ENCODE assay signal across 21 cellular contexts in the genomic region with DNA sequence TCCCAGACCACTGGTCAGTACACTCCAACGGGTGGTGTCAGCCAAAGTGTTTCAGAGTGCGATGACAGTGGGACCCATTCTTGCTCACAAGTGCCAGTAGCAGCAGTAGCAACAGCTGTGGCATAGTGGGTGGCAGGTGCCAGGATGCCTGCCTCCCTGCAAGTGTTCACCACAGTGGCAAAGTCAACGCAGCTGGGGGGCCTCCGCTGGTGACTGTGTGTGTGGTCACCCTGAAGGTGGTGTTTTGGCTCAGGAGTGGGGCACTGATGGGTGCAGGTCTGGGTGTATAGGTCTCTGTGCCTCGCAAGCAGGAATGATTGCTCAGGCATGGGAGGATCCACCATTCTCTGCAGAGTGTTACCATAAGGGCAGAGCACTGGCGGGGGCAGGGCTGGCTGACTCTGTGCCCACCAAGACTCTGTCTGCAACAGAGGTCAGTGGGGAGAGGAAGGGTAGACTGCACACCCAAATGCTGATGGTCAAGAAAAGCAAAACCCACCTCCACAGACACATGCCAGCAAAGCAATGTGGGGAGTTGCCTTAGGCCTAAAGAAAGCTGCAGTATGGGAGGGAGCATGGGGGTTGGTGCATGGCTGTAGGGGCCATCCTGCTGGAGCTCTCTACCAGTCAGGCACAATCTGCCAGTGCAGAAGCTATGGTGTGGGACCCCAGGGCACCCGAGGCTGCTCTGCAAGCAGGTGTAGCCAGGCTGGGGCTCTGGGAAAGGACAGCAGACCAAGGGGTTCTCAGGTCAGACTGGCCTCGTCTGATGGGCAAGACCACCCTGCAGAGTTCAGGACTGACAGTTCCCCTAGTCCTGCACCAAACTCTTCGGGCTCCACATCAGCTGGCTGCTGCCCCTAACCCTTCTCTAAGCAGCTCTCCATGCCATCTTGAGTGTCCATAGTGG.
A peak's percentile ranks its signal among the peaks of the same experiment; 100 is the strongest.
DNase-seq lines count a peak whose midpoint lies in the region; ATAC-seq, FAIRE-seq and TF ChIP-seq lines count a peak whose summit lies in the region.
"Had no signal": no experiment of that assay in that cellular context is flagged by ENCODE, and none has a peak within 500 bp of the region (broad histone marks: within the 10 kb centered on the region; RNA-seq: fewer than 3 reads in every experiment).

No MANE protein-coding gene starts in this region.

- H3K4me3 Mint-ChIP-seq in CD14-positive monocyte, result no peak overlapping the region
- H3K4me3 Mint-ChIP-seq in activated CD4-positive, alpha-beta memory T cell treated with anti-CD3 and anti-CD28 coated beads for 36 hours, result no peak overlapping the region
- H3K4me3 Mint-ChIP-seq: CD4-positive, alpha-beta T cell; GM23338 had no signal

- H3K36me3 Mint-ChIP-seq in CD14-positive monocyte, result no peaks in the 10 kb centered on the region
- H3K36me3 Mint-ChIP-seq in activated CD4-positive, alpha-beta memory T cell treated with anti-CD3 and anti-CD28 coated beads for 36 hours, result peaks cover 3% of the 10 kb centered on the region

- peaks cover 3 to 18% (median 16%) of the 10 kb centered on the region in 7 donors for H3K9me3 Mint-ChIP-seq in CD14-positive monocyte
- H3K9me3 Mint-ChIP-seq in activated CD4-positive, alpha-beta memory T cell treated with anti-CD3 and anti-CD28 coated beads for 36 hours, result peaks cover 31% of the 10 kb centered on the region

- intact Hi-C loops in CD14-positive monocyte (cut with micrococcal nuclease), result no loop called here
- intact Hi-C loops in sciatic nerve (cut with DNase I), result no loop called here
- intact Hi-C loops in upper lobe of right lung (cut with DNase I), result no loop called here
- intact Hi-C loops in activated CD4-positive, alpha-beta memory T cell treated with anti-CD3 and anti-CD28 coated beads for 36 hours (cut with micrococcal nuclease), result no loop called here

- CTCF ChIA-PET in activated CD4-positive, alpha-beta memory T cell treated with anti-CD3 and anti-CD28 coated beads for 36 hours (lab: Charles Lee), result no interaction called here

- H3K27me3 Mint-ChIP-seq in CD14-positive monocyte (ENCODE audit: low read depth in 3 of 3), result peaks cover 0 to 2% (median 0%) of the 10 kb centered on the region in 3 donors
- H3K27me3 Mint-ChIP-seq in activated CD4-positive, alpha-beta memory T cell treated with anti-CD3 and anti-CD28 coated beads for 36 hours, result peaks cover 1% of the 10 kb centered on the region
- H3K27me3 Mint-ChIP-seq: CD4-positive, alpha-beta T cell had no signal

- DNase-seq in CD14-positive monocyte (ENCODE audit: low spot score), result peak; percentile 45
- no peak for DNase-seq in bronchial epithelial cell (ENCODE audit: low read depth)
- DNase-seq in sciatic nerve (ENCODE audit: low spot score), result no peak
- no peak for DNase-seq in upper lobe of right lung
- no peak for DNase-seq in activated CD4-positive, alpha-beta memory T cell treated with anti-CD3 and anti-CD28 coated beads for 36 hours
- DNase-seq in LoVo (ENCODE audit: low spot score), result no peak
- no peak for DNase-seq in D721Med (ENCODE audit: insufficient read length, low spot score)
- DNase-seq: BE2C; C1 segment of cervical spinal cord; Caco-2; CD4-positive, alpha-beta T cell; DMS153; DMS79; GDM1; HCEC 1CT; IMR-90 had no signal

- H3K27ac ChIP-seq in upper lobe of right lung, result no peak overlapping the region

- no peak overlapping the region for H3K27ac Mint-ChIP-seq in CD14-positive monocyte
- no peak overlapping the region for H3K27ac Mint-ChIP-seq in activated CD4-positive, alpha-beta memory T cell treated with anti-CD3 and anti-CD28 coated beads for 36 hours
- H3K27ac Mint-ChIP-seq: CD4-positive, alpha-beta T cell; GM23338 had no signal

- no peaks in the 10 kb centered on the region for H3K4me1 ChIP-seq in upper lobe of right lung
- H3K4me1 ChIP-seq: BE2C, Caco-2 had no signal

- POLR2A ChIA-PET in activated CD4-positive, alpha-beta memory T cell treated with anti-CD3 and anti-CD28 coated beads for 36 hours (lab: Charles Lee), result no interaction called here

- H3K27me3 ChIP-seq in bronchial epithelial cell (ENCODE audit: control insufficient read depth, insufficient read depth, low read length) (no peaks in the 10 kb centered on the region), upper lobe of right lung (no peaks in the 10 kb centered on the region)
- H3K27me3 ChIP-seq: BE2C had no signal

- no peaks in the 10 kb centered on the region for H3K36me3 ChIP-seq in bronchial epithelial cell (ENCODE audit: control insufficient read depth, insufficient read depth, low read length)
- H3K36me3 ChIP-seq in upper lobe of right lung, result no peaks in the 10 kb centered on the region
- H3K36me3 ChIP-seq: BE2C had no signal

- TF ChIP-seq CTCF in CD14-positive monocyte (IDR thresholded peaks at IDR 0.05) (no peak), bronchial epithelial cell (IDR thresholded peaks at IDR 0.05; ENCODE audit: insufficient read depth, low read length, severe bottlenecking) (no peak), upper lobe of right lung (IDR thresholded peaks at IDR 0.05) (no peak), D721Med (IDR thresholded peaks at IDR 0.05; ENCODE audit: insufficient read depth, missing control alignments) (no peak)

- H3K9me3 ChIP-seq in upper lobe of right lung, result no peaks in the 10 kb centered on the region
- H3K9me3 ChIP-seq: BE2C had no signal

- H3K4me3 ChIP-seq in bronchial epithelial cell (ENCODE audit: low read depth, low read length), result no peak overlapping the region
- no peak overlapping the region for H3K4me3 ChIP-seq in upper lobe of right lung
- H3K4me3 ChIP-seq: GM23338 had no signal

- ATAC-seq in sciatic nerve (peak; percentile 13), upper lobe of right lung (peak; percentile 35)
- ATAC-seq: GM23338 had no signal

- FAIRE-seq in bronchial epithelial cell (lab: Jason Lieb, UNC) (peak; percentile 90), D721Med (lab: Jason Lieb, UNC) (no peak)
- FAIRE-seq: GM12892, GM18507, H54, HTR-8/SVneo had no signal

- no peaks in the 10 kb centered on the region for H3K4me1 Mint-ChIP-seq in CD14-positive monocyte
- no peaks in the 10 kb centered on the region for H3K4me1 Mint-ChIP-seq in activated CD4-positive, alpha-beta memory T cell treated with anti-CD3 and anti-CD28 coated beads for 36 hours (ENCODE audit: low read depth)
